Comparison of ENCODE assay signal across 31 cellular contexts in the genomic region with DNA sequence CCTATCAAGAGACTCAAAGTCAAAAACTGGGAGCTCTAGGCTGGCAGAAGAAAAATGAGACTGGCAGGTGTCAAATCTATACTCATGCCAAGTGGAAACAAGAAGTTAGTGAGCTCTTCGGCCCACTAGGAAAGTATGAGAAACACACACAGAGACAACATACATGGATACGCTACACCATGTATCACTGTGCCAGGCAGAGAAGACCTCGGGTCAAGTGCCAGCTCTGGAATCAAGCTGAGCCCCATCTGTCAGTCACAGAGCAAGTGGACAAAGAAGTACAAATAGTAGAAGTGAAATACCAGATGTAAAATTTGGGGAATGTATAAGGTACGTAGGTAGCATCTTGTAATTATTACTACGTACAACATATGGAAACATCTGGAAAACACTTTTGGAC.
"Had no signal": no experiment of that assay in that cellular context is flagged by ENCODE, and none has a peak within 500 bp of the region (broad histone marks: within the 10 kb centered on the region; RNA-seq: fewer than 3 reads in every experiment).

No MANE protein-coding gene starts in this region.

- H3K4me3 ChIP-seq: adrenal gland, breast epithelium, MG63, SK-N-MC had no signal

- H3K27me3 ChIP-seq: adrenal gland, breast epithelium, MG63 had no signal

- H3K4me1 ChIP-seq: adrenal gland, breast epithelium had no signal

- ATAC-seq: activated CD4-positive, alpha-beta T cell treated with anti-CD3 and anti-CD28 coated beads for 36 hours; activated CD8-positive, alpha-beta T cell treated with anti-CD3 and anti-CD28 coated beads for 36 hours; activated T-cell treated with anti-CD3 and anti-CD28 coated beads, Interleukin-2, amount 50 U/mL, for 72 hours; Panc1; Right ventricle myocardium inferior had no signal

- DNase-seq: activated CD4-positive, alpha-beta T cell treated with anti-CD3 and anti-CD28 coated beads for 36 hours; activated CD4-positive, alpha-beta T cell treated with anti-CD3 and anti-CD28 coated beads, Interleukin-2, amount 50 U/mL, for 1 hour; activated CD8-positive, alpha-beta memory T cell treated with anti-CD3 and anti-CD28 coated beads, Interleukin-2, amount 50 U/mL, for 4 hours; activated CD8-positive, alpha-beta T cell treated with anti-CD3 and anti-CD28 coated beads for 36 hours; activated gamma-delta T cell treated with Interleukin-2 at 50 U/mL for 16 hours; activated naive CD4-positive, alpha-beta T cell treated with anti-CD3 and anti-CD28 coated beads, Interleukin-2, amount 10 ng/mL, durations not matched to agents 7 days and 5 days; activated naive CD8-positive, alpha-beta T cell treated with anti-CD3 and anti-CD28 coated beads for 36 hours; activated T-cell treated with anti-CD3 and anti-CD28 coated beads, Interleukin-2, amount 50 U/mL, for 72 hours; adrenal gland; aorta; MG63; MV-4-11; NCI-H1092 treated with DMSO at 0.1 percent for 48 hours; NCI-H1417 treated with DMSO at 0.1 percent for 48 hours; NCI-H1694; NCI-H2029; NCI-H2107; NCI-H2171 treated with DMSO at 0.1 percent for 48 hours; NCI-H226; NCI-H510A; NCI-H526 treated with DMSO at 0.1 percent for 48 hours; NCI-H82; OCI-M1; RPMI8226; T-helper 1 cell; WERI-Rb-1 had no signal

- H3K9me3 ChIP-seq: adrenal gland, breast epithelium, MG63 had no signal

- H3K36me3 ChIP-seq: adrenal gland, breast epithelium, MG63, WERI-Rb-1 had no signal

- H3K27ac ChIP-seq: adrenal gland, breast epithelium, KMS-11, SK-N-MC, WERI-Rb-1 had no signal
